In genomic region chr2:54722641-54723299, GRCh38 we compare ENCODE assay signal across 8 cellular contexts. TPM values are rescaled to one million over a fixed set of nuclear protein-coding genes. Genes with fewer than 3 reads are reported as not detected.
A peak's percentile ranks its signal among the peaks of the same experiment; 100 is the strongest.
DNase-seq lines count a peak whose midpoint lies in the region; ATAC-seq and TF ChIP-seq lines count a peak whose summit lies in the region.

No MANE protein-coding gene starts in this region.

- WGBS in HUES64 = 12% methylated on average over 20 of the region's 20 CpGs
- 9% methylated on average over 20 of the region's 20 CpGs for WGBS in liver
- 5 to 8% methylated on average over 20 of the region's 20 CpGs for WGBS in upper lobe of left lung, 2 donors

- TF ChIP-seq RAD21 in liver (IDR thresholded peaks at IDR 0.05) = no peak

- H3K27ac ChIP-seq in HUES64 (ENCODE audit: low read depth, low read length) = no peak overlapping the region
- H3K27ac ChIP-seq in liver (ENCODE audit: low read depth in 1 of 2, low read length in 2 of 2) = peak overlapping the region; percentile 59 to 65
- peak overlapping the region; percentile 12 to 74 (median 61) for H3K27ac ChIP-seq in upper lobe of left lung

- in situ Hi-C loops in astrocyte of the cerebellum (cut with HindIII; ENCODE audit: low sequenced_read_pairs) = no loop called here

- peak overlapping the region; percentile 97 for H3K4me3 ChIP-seq in HUES64 (ENCODE audit: low read length)
- peak overlapping the region; percentile 73 for H3K4me3 ChIP-seq in astrocyte of the cerebellum (ENCODE audit: low read depth, low read length)
- peak overlapping the region; percentile 70 to 83 (median 83) for H3K4me3 ChIP-seq in liver (ENCODE audit: low read depth in 1 of 3, low read length in 3 of 3)
- peak overlapping the region; percentile 49 to 73 (median 66) for H3K4me3 ChIP-seq in upper lobe of left lung

- ATAC-seq in upper lobe of left lung (ENCODE audit: low FRiP score in 2 of 2) = peak in 1 of 2 donors; percentile 36
- ATAC-seq in GM19324 (IDR thresholded peaks at IDR 0.05; ENCODE audit: low FRiP score, unreplicated experiment) = no peak

- H3K9ac ChIP-seq in HUES64 (ENCODE audit: low read depth, low read length) (peak overlapping the region; percentile 87), liver (ENCODE audit: low read depth in 1 of 2, low read length in 2 of 2) (peak overlapping the region; percentile 78 to 84)

- peaks cover 4% of the 10 kb centered on the region for H3K4me1 ChIP-seq in HUES64 (ENCODE audit: insufficient read depth, low read length)
- peaks cover 6 to 16% (median 11%) of the 10 kb centered on the region in 4 donors for H3K4me1 ChIP-seq in liver (ENCODE audit: control insufficient read depth in 4 of 4, insufficient read depth in 4 of 4, low read length in 3 of 4)
- peaks cover 10 to 21% (median 18%) of the 10 kb centered on the region in 4 donors for H3K4me1 ChIP-seq in upper lobe of left lung

- TF ChIP-seq POLR2A in upper lobe of left lung (IDR thresholded peaks at IDR 0.05) = no peak

- DNase-seq in GM04503 (ENCODE audit: low read depth) = peak; percentile 83
- DNase-seq in astrocyte of the cerebellum (ENCODE audit: low read depth) = no peak
- DNase-seq in upper lobe of left lung = no peak
- DNase-seq in NOMO-1 treated with dmso at 0.1 percent for 144 hours (lab: John Stamatoyannopoulos, UW; ENCODE audit: unreplicated experiment) = no peak
- no peak for DNase-seq in stimulated activated CD4-positive, alpha-beta T cell treated with anti-CD3 and anti-CD28 coated beads, Interleukin-2, amount 100 ng/mL, for 48 hours

- H3K27me3 ChIP-seq in HUES64 (ENCODE audit: insufficient read depth, low read length) (peaks cover 89% of the 10 kb centered on the region), liver (ENCODE audit: control insufficient read depth in 4 of 4, insufficient read depth in 4 of 4, low read length in 3 of 4) (no peaks in the 10 kb centered on the region), upper lobe of left lung (peaks cover 0 to 14% (median 6%) of the 10 kb centered on the region in 4 donors)

- TF ChIP-seq EP300 in upper lobe of left lung (IDR thresholded peaks at IDR 0.05) = no peak

- H3K9me3 ChIP-seq in HUES64 (ENCODE audit: insufficient read depth, low read depth, low read length) = no peaks in the 10 kb centered on the region
- H3K9me3 ChIP-seq in liver (ENCODE audit: control insufficient read depth in 4 of 4, low read length in 3 of 4) = no peaks in the 10 kb centered on the region
- no peaks in the 10 kb centered on the region for H3K9me3 ChIP-seq in upper lobe of left lung

- TF ChIP-seq CTCF in astrocyte of the cerebellum (IDR thresholded peaks at IDR 0.05; ENCODE audit: low read depth, low read length, missing control alignments) (no peak), liver (IDR thresholded peaks at IDR 0.05; ENCODE audit: low read depth, low read length, missing input control) (no peak), upper lobe of left lung (IDR thresholded peaks at IDR 0.05) (no peak)

- H3K36me3 ChIP-seq in HUES64 (ENCODE audit: insufficient read depth, low read length) (no peaks in the 10 kb centered on the region), liver (ENCODE audit: control insufficient read depth in 4 of 4, insufficient read depth in 3 of 4, low read depth in 1 of 4, low read length in 3 of 4) (no peaks in the 10 kb centered on the region), upper lobe of left lung (no peaks in the 10 kb centered on the region)

TF ChIP-seq in liver, 16 proteins besides CTCF, POLR2A, EP300 and RAD21:
- TF ChIP-seq SP1 (IDR thresholded peaks at IDR 0.05) (no peak), FOXA1 (IDR thresholded peaks at IDR 0.05) (peak; percentile 10), EGR1 (IDR thresholded peaks at IDR 0.05; ENCODE audit: low read depth in 2 of 2) (no peak), HNF4G (IDR thresholded peaks at IDR 0.05) (no peak), FOXA2 (IDR thresholded peaks at IDR 0.05) (no peak), GABPA (IDR thresholded peaks at IDR 0.05 in 1 of 2, conservative IDR thresholded peaks at IDR 0.05 in 1 of 2) (no peak), RXRA (IDR thresholded peaks at IDR 0.05) (no peak), ATF3 (IDR thresholded peaks at IDR 0.05) (no peak), NR2F2 (IDR thresholded peaks at IDR 0.05) (no peak), YY1 (IDR thresholded peaks at IDR 0.05) (no peak), HNF4A (conservative IDR thresholded peaks at IDR 0.05) (no peak), TAF1 (conservative IDR thresholded peaks at IDR 0.05) (peak; percentile 74)
- TF ChIP-seq, protein P1, sequence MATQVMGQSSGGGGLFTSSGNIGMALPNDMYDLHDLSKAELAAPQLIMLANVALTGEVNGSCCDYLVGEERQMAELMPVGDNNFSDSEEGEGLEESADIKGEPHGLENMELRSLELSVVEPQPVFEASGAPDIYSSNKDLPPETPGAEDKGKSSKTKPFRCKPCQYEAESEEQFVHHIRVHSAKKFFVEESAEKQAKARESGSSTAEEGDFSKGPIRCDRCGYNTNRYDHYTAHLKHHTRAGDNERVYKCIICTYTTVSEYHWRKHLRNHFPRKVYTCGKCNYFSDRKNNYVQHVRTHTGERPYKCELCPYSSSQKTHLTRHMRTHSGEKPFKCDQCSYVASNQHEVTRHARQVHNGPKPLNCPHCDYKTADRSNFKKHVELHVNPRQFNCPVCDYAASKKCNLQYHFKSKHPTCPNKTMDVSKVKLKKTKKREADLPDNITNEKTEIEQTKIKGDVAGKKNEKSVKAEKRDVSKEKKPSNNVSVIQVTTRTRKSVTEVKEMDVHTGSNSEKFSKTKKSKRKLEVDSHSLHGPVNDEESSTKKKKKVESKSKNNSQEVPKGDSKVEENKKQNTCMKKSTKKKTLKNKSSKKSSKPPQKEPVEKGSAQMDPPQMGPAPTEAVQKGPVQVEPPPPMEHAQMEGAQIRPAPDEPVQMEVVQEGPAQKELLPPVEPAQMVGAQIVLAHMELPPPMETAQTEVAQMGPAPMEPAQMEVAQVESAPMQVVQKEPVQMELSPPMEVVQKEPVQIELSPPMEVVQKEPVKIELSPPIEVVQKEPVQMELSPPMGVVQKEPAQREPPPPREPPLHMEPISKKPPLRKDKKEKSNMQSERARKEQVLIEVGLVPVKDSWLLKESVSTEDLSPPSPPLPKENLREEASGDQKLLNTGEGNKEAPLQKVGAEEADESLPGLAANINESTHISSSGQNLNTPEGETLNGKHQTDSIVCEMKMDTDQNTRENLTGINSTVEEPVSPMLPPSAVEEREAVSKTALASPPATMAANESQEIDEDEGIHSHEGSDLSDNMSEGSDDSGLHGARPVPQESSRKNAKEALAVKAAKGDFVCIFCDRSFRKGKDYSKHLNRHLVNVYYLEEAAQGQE (IDR thresholded peaks at IDR 0.05) = no peak

RNA-seq across cellular contexts. Expression of gene EML6, which starts 0.7 kb away (rescaled TPM):
- 0.30 TPM for polyA plus RNA-seq in HUES64 (2013, experiment 1 of 2)
- polyA plus RNA-seq in HUES64 (2013, experiment 2 of 2) = 1.2 TPM
- total RNA-seq in liver (1 to 10 TPM; 1.7 to 3.0 TPM), upper lobe of left lung (1 to 10 TPM; 1.5 to 7.3 (median 4.0) TPM)
- 1 to 10 TPM in 1 of 2 donors, under 1 TPM in 1; 0.33 to 1.2 TPM for polyA plus RNA-seq in liver
